In genomic region chr18:50466634-50467033, GRCh38 we compare ENCODE assay signal across 21 cellular contexts.
"Had no signal": no experiment of that assay in that cellular context is flagged by ENCODE, and none has a peak within 500 bp of the region (broad histone marks: within the 10 kb centered on the region; RNA-seq: fewer than 3 reads in every experiment).

No MANE protein-coding gene starts in this region.

- H3K27ac ChIP-seq: cardiac muscle cell, lower lobe of right lung, stomach, suprapubic skin, tibial nerve had no signal

- H3K27me3 ChIP-seq: cardiac muscle cell, stomach, suprapubic skin, tibial nerve had no signal

- H3K4me3 ChIP-seq: cardiac muscle cell, lower lobe of right lung, smooth muscle cell, stomach, suprapubic skin, tibial nerve had no signal

- H3K36me3 Mint-ChIP-seq: activated CD4-positive, alpha-beta memory T cell treated with anti-CD3 and anti-CD28 coated beads for 36 hours; activated naive CD8-positive, alpha-beta T cell treated with anti-CD3 and anti-CD28 coated beads for 36 hours; naive thymus-derived CD8-positive, alpha-beta T cell; stimulated activated memory B cell treated with anti-CD40 and anti-IgM and Interleukin-4, amounts not matched to agents 10 μg/mL and 1 μg/mL and 100 μg/mL, for 72 hours had no signal

- H3K36me3 ChIP-seq: cardiac muscle cell, lower lobe of right lung, stomach, suprapubic skin, tibial nerve had no signal

- DNase-seq: activated B cell treated with CpG ODN at 0.5 μM for 24 hours; activated CD4-positive, alpha-beta memory T cell treated with anti-CD3 and anti-CD28 coated beads for 36 hours; activated CD4-positive, alpha-beta T cell treated with anti-CD3 and anti-CD28 coated beads for 36 hours; activated naive CD4-positive, alpha-beta T cell treated with Interleukin-2 at 50 U/mL for 16 hours; activated naive CD8-positive, alpha-beta T cell treated with anti-CD3 and anti-CD28 coated beads for 36 hours; activated T-cell treated with anti-CD3 and anti-CD28 coated beads, Interleukin-2, amount 50 U/mL, for 48 hours; amniotic stem cell; hypothalamus; lower lobe of right lung; naive thymus-derived CD8-positive, alpha-beta T cell; stimulated activated CD4-positive, alpha-beta T cell treated with anti-CD3 and anti-CD28 coated beads, Interleukin-15, amount 100 ng/mL, for 24 hours; stomach; T-helper 17 cell had no signal

- H3K9me3 Mint-ChIP-seq: activated B cell treated with CpG ODN at 0.5 μM for 24 hours; activated CD4-positive, alpha-beta memory T cell treated with anti-CD3 and anti-CD28 coated beads for 36 hours; activated naive CD8-positive, alpha-beta T cell treated with anti-CD3 and anti-CD28 coated beads for 36 hours; stimulated activated memory B cell treated with anti-CD40 and anti-IgM and Interleukin-4, amounts not matched to agents 10 μg/mL and 1 μg/mL and 100 μg/mL, for 72 hours had no signal

- H3K4me1 Mint-ChIP-seq: activated B cell treated with CpG ODN at 0.5 μM for 24 hours; activated CD4-positive, alpha-beta T cell treated with anti-CD3 and anti-CD28 coated beads for 36 hours; activated naive CD8-positive, alpha-beta T cell treated with anti-CD3 and anti-CD28 coated beads for 36 hours; naive thymus-derived CD8-positive, alpha-beta T cell; stimulated activated memory B cell treated with anti-CD40 and anti-IgM and Interleukin-4, amounts not matched to agents 10 μg/mL and 1 μg/mL and 100 μg/mL, for 72 hours; T-helper 17 cell had no signal

- H3K4me1 ChIP-seq: lower lobe of right lung, suprapubic skin, tibial nerve had no signal

- ATAC-seq: activated CD4-positive, alpha-beta T cell treated with anti-CD3 and anti-CD28 coated beads for 36 hours; esophagus mucosa; left lobe of liver; lower lobe of right lung; naive thymus-derived CD8-positive, alpha-beta T cell; sciatic nerve; stimulated activated memory B cell treated with anti-CD40 and anti-IgM and Interleukin-4, amounts not matched to agents 10 μg/mL and 1 μg/mL and 100 μg/mL, for 72 hours; T-helper 17 cell had no signal

- H3K27me3 Mint-ChIP-seq: activated CD4-positive, alpha-beta memory T cell treated with anti-CD3 and anti-CD28 coated beads for 36 hours; activated naive CD8-positive, alpha-beta T cell treated with anti-CD3 and anti-CD28 coated beads for 36 hours had no signal

- H3K9me3 ChIP-seq: lower lobe of right lung, stomach, suprapubic skin, tibial nerve had no signal

- H3K27ac Mint-ChIP-seq: activated B cell treated with CpG ODN at 0.5 μM for 24 hours; activated CD4-positive, alpha-beta memory T cell treated with anti-CD3 and anti-CD28 coated beads for 36 hours; activated CD4-positive, alpha-beta T cell treated with anti-CD3 and anti-CD28 coated beads for 36 hours; activated naive CD8-positive, alpha-beta T cell treated with anti-CD3 and anti-CD28 coated beads for 36 hours; naive thymus-derived CD8-positive, alpha-beta T cell; stimulated activated memory B cell treated with anti-CD40 and anti-IgM and Interleukin-4, amounts not matched to agents 10 μg/mL and 1 μg/mL and 100 μg/mL, for 72 hours; T-helper 17 cell had no signal

- H3K4me3 Mint-ChIP-seq: activated B cell treated with CpG ODN at 0.5 μM for 24 hours; activated CD4-positive, alpha-beta memory T cell treated with anti-CD3 and anti-CD28 coated beads for 36 hours; activated CD4-positive, alpha-beta T cell treated with anti-CD3 and anti-CD28 coated beads for 36 hours; activated naive CD8-positive, alpha-beta T cell treated with anti-CD3 and anti-CD28 coated beads for 36 hours; naive thymus-derived CD8-positive, alpha-beta T cell; stimulated activated memory B cell treated with anti-CD40 and anti-IgM and Interleukin-4, amounts not matched to agents 10 μg/mL and 1 μg/mL and 100 μg/mL, for 72 hours; T-helper 17 cell had no signal
